ENCODE assay signal across 9 cellular contexts in the genomic region with DNA sequence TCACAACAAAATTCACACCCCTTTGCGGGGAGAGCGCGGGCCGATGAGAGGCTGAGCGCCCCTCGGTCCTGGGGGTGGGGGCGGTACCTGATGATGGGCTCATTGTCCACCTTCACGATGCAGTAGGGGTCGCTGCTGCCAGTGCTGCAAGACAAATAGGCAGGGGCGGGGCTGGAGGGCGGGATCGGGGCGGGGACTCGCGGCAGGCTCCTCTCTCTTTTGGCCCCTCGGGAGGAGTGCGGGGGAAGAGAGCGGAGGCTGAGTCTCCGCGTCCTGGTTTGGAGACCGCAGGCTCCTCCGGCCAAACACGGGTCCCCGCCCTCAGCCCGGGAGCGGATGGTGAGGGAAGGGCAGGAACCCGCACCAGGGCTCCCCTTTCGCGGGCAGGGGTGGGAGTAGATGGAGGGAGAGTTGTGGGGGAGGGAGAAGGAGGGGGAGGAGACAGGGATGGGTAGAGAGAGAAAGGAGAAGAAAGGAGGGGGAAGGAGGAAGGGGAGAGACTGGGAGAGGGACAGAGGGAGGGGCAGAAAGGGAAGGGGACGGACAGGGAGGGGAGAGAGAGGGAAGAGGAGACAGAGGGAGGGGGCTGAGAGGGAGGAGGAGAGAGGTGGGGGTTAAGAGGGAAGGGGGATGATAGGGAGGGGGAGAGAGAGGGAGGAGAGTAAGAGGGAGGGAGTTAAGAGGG. TPM values are rescaled to one million over a fixed set of nuclear protein-coding genes. Genes with fewer than 3 reads are reported as not detected.
DNase-seq lines count a peak whose midpoint lies in the region; ATAC-seq, FAIRE-seq and TF ChIP-seq lines count a peak whose summit lies in the region.
"Not testable (repeated sequence)": the region's sequence is repeated elsewhere in the genome, so short reads cannot be mapped to it uniquely, and the experiment has no call there.
"Had no signal": no experiment of that assay in that cellular context is flagged by ENCODE, and none has a peak within 500 bp of the region (broad histone marks: within the 10 kb centered on the region; RNA-seq: fewer than 3 reads in every experiment).

No MANE protein-coding gene starts in this region.

- H3F3A ChIP-seq in GM23338 (replicated peaks; ENCODE audit: low read depth): not testable (repeated sequence)

- CTCF ChIA-PET in GM12878 (lab: Yijun Ruan, JAX): not testable (repeated sequence)

- TF ChIP-seq RAD21 in GM12878 (IDR thresholded peaks at IDR 0.05; ENCODE audit: insufficient read depth, low read depth, low read length): not testable (repeated sequence)

- not testable (repeated sequence) for H3K36me3 ChIP-seq in GM23338 (ENCODE audit: insufficient read depth); OCI-LY3 (replicated peaks; ENCODE audit: low read depth, low read length); GM12878 (ENCODE audit: control insufficient read depth in 2 of 2, insufficient read depth in 2 of 2, low read length in 1 of 2); right lobe of liver

- H3K9me2 ChIP-seq in GM23338 (ENCODE audit: insufficient read depth): not testable (repeated sequence)

- H3K27ac ChIP-seq in GM23338 (ENCODE audit: low read depth); GM12878 (ENCODE audit: control insufficient read depth, insufficient read depth); right lobe of liver: not testable (repeated sequence)
- peak overlapping the region; percentile 65; the same call in 1 of the 2 replicates for H3K27ac ChIP-seq in OCI-LY3 (ENCODE audit: low read length)

- RAD21 ChIA-PET in GM12878 (lab: Charles Lee; ENCODE audit: unreplicated experiment): not testable (repeated sequence)

- FAIRE-seq in GM12892 (lab: Jason Lieb, UNC) (peak; percentile 87), GM12878 (lab: Jason Lieb, UNC) (peak; percentile 59)

- not testable (repeated sequence) for H3K36me3 Mint-ChIP-seq in GM23338 (ENCODE audit: low read depth); stimulated activated naive B cell treated with anti-CD40 and anti-IgM and Interleukin-4, amounts not matched to agents 10 μg/mL and 1 μg/mL and 100 μg/mL, for 72 hours

- not testable (repeated sequence) for TF ChIP-seq POLR2A in GM12892 (IDR thresholded peaks at IDR 0.05; ENCODE audit: low read depth, low read length); GM12878 (IDR thresholded peaks at IDR 0.05; ENCODE audit: low read depth, low read length); right lobe of liver (IDR thresholded peaks at IDR 0.05)

- H3K9me3 Mint-ChIP-seq in GM23338; stimulated activated naive B cell treated with anti-CD40 and anti-IgM and Interleukin-4, amounts not matched to agents 10 μg/mL and 1 μg/mL and 100 μg/mL, for 72 hours: not testable (repeated sequence)

- H2AFZ ChIP-seq in GM23338; OCI-LY3 (ENCODE audit: low read depth, low read length); GM12878 (ENCODE audit: control insufficient read depth, low read depth, low read length): not testable (repeated sequence)

- H3K27me3 Mint-ChIP-seq in GM23338 (ENCODE audit: insufficient read depth, low read depth, poor library complexity); stimulated activated naive B cell treated with anti-CD40 and anti-IgM and Interleukin-4, amounts not matched to agents 10 μg/mL and 1 μg/mL and 100 μg/mL, for 72 hours: not testable (repeated sequence)

- not testable (repeated sequence) for TF ChIP-seq CTCF in GM23338 (conservative IDR thresholded peaks at IDR 0.05; ENCODE audit: low read depth in 2 of 2); OCI-LY3 (IDR thresholded peaks at IDR 0.05; ENCODE audit: low read depth, low read length); GM12878 (IDR thresholded peaks at IDR 0.05 in 2 of 3, conservative IDR thresholded peaks at IDR 0.05 in 1 of 3; ENCODE audit: control insufficient read depth in 2 of 3, extremely low read depth in 1 of 3, insufficient read depth in 1 of 3, low read depth in 3 of 3, low read length in 3 of 3); right lobe of liver (IDR thresholded peaks at IDR 0.05)

- not testable (repeated sequence) for H3K4me1 ChIP-seq in GM23338 (ENCODE audit: insufficient read depth); OCI-LY3 (ENCODE audit: low read length); GM12878 (ENCODE audit: control insufficient read depth, insufficient read depth, low read length); right lobe of liver

- not testable (repeated sequence) for TF ChIP-seq EP300 in GM12878 (IDR thresholded peaks at IDR 0.05; ENCODE audit: borderline replicate concordance in 1 of 2, control insufficient read depth in 1 of 2, low read depth in 2 of 2, low read length in 2 of 2)

- not testable (repeated sequence) for H3K27me3 ChIP-seq in GM23338 (ENCODE audit: insufficient read depth); OCI-LY3 (ENCODE audit: low read depth, low read length); GM12878 (replicated peaks in 1 of 2; ENCODE audit: control insufficient read depth in 2 of 2, insufficient read depth in 2 of 2, low read length in 1 of 2); right lobe of liver

- in situ Hi-C loops in GM12878 (cut with MboI): not testable (repeated sequence)

- not testable (repeated sequence) for DNase-seq in GM12892 (ENCODE audit: insufficient read length); GM23338 (ENCODE audit: low spot score); GM12878 (ENCODE audit: low read depth, low spot score); right lobe of liver; stimulated activated naive B cell treated with anti-CD40 and anti-IgM and Interleukin-4, amounts not matched to agents 10 μg/mL and 1 μg/mL and 100 μg/mL, for 72 hours

- not testable (repeated sequence) for H3K4me2 ChIP-seq in GM23338; GM12878 (ENCODE audit: control insufficient read depth, insufficient read depth)
- peak overlapping the region; percentile 62; the same call in 1 of the 2 replicates for H3K4me2 ChIP-seq in OCI-LY3 (ENCODE audit: low read length)

- not testable (repeated sequence) for BruUV-seq in GM12878 (replicated peaks; lab: Mats Ljungman, UMichigan)

- not testable (repeated sequence) for H3K27ac Mint-ChIP-seq in GM23338; stimulated activated naive B cell treated with anti-CD40 and anti-IgM and Interleukin-4, amounts not matched to agents 10 μg/mL and 1 μg/mL and 100 μg/mL, for 72 hours

- SMC1A ChIA-PET in GM12878 (lab: Charles Lee; ENCODE audit: uncharacterized antibody, unreplicated experiment): not testable (repeated sequence)

- H3K9ac ChIP-seq in OCI-LY3 (ENCODE audit: low read length): peak overlapping the region; percentile 64
- not testable (repeated sequence) for H3K9ac ChIP-seq in GM12878 (ENCODE audit: control insufficient read depth, insufficient read depth, low read length)

- POLR2A ChIA-PET in GM12878 (lab: Charles Lee): not testable (repeated sequence)

- not testable (repeated sequence) for H3K4me3 Mint-ChIP-seq in GM23338
- H3K4me3 Mint-ChIP-seq in stimulated activated naive B cell treated with anti-CD40 and anti-IgM and Interleukin-4, amounts not matched to agents 10 μg/mL and 1 μg/mL and 100 μg/mL, for 72 hours: peak overlapping the region in 1 of 2 donors; percentile 75

- not testable (repeated sequence) for H3K4me1 Mint-ChIP-seq in GM23338; stimulated activated naive B cell treated with anti-CD40 and anti-IgM and Interleukin-4, amounts not matched to agents 10 μg/mL and 1 μg/mL and 100 μg/mL, for 72 hours

- WGBS in GM12878 (ENCODE audit: insufficient coverage, insufficient replicate concordance, low lambda C conversion rate, missing lambda C conversion rate): no CpG with 5 or more reads among the region's 30 CpGs
- WGBS in right lobe of liver (ENCODE audit: insufficient coverage, low coverage, low lambda C conversion rate, missing lambda C conversion rate): no CpG with 5 or more reads among the region's 30 CpGs

- not testable (repeated sequence) for H4K20me1 ChIP-seq in GM23338 (replicated peaks; ENCODE audit: insufficient read depth); OCI-LY3 (ENCODE audit: insufficient read depth, low read length); GM12878 (ENCODE audit: control insufficient read depth, insufficient read depth)

- intact Hi-C loops in GM12878 (cut with micrococcal nuclease; ENCODE audit: unreplicated experiment); right lobe of liver (cut with DNase I): not testable (repeated sequence)

- H3K4me3 ChIP-seq in GM23338, GM12878, right lobe of liver: not testable (repeated sequence)
- peak overlapping the region; percentile 72 for H3K4me3 ChIP-seq in OCI-LY3 (ENCODE audit: low read length)

- ATAC-seq in GM19438 (IDR thresholded peaks at IDR 0.05; ENCODE audit: low read depth, unreplicated experiment) (peak; percentile 32), GM23338 (peak; percentile 74), HG03103 (IDR thresholded peaks at IDR 0.05; ENCODE audit: low read depth, unreplicated experiment) (peak; percentile 43), GM12878 (peak; percentile 64), right lobe of liver (peak; percentile 36 to 51 (median 44))
- peak; percentile 45 to 61 for ATAC-seq in stimulated activated naive B cell treated with anti-CD40 and anti-IgM and Interleukin-4, amounts not matched to agents 10 μg/mL and 1 μg/mL and 100 μg/mL, for 72 hours (replicated peaks)

- H3K9me3 ChIP-seq in OCI-LY3 (ENCODE audit: insufficient read depth, low read length); GM12878 (replicated peaks; ENCODE audit: control insufficient read depth, insufficient read depth, low read length); right lobe of liver: not testable (repeated sequence)

- H3K79me2 ChIP-seq in GM23338 (replicated peaks; ENCODE audit: insufficient read depth); OCI-LY3 (ENCODE audit: low read length); GM12878 (ENCODE audit: control insufficient read depth, insufficient read depth, low read length): not testable (repeated sequence)

RNA-seq across cellular contexts. Expression of a gene that starts 5.6 kb away (rescaled TPM):
- 12.0 TPM for polyA plus RNA-seq in GM12892 (2012; ENCODE audit: missing spikeins)
- 1.5 and 4.2 TPM in 2 replicates for total RNA-seq in GM23338 (2014; rRNA removed; shearing (Covaris generic))
- 0.99 and 1.1 TPM in 2 replicates for polyA plus RNA-seq in GM23338 (2016; fragmentation: Nextera tagmentation; extraction: Ambion mirVana)
- total RNA-seq in GM12878 (2013; cell fraction: nucleolus; rRNA removed): 39.4 and 41.8 TPM in 2 replicates
- 8.1 and 12.1 TPM in 2 replicates for total RNA-seq in GM12878 (2014; rRNA removed)
- 5.4 and 5.8 TPM in 2 replicates for total RNA-seq in GM12878 (2014; rRNA removed; fragmentation: Illumina TruSeq; extraction: Trizol)
- total RNA-seq in GM12878 (2021): 12.7 and 14.8 TPM in 2 replicates
- 2.2 TPM for polyA plus RNA-seq in GM12878 (2011; ENCODE audit: low read depth)
- polyA plus RNA-seq in GM12878 (2011; rRNA removed): 2.7 and 5.2 TPM in 2 replicates
- 7.3 and 9.4 TPM in 2 replicates for polyA plus RNA-seq in GM12878 (2011; cell fraction: cytosol; rRNA removed)
- polyA plus RNA-seq in GM12878 (2011; cell fraction: nucleus; rRNA removed): 33.0 and 37.5 TPM in 2 replicates
- polyA plus RNA-seq in GM12878 (2012): 12.7 and 17.1 TPM in 2 replicates
- 0.73 and 6.2 TPM in 2 replicates for polyA plus RNA-seq in GM12878 (2014; fragmentation: Illumina TruSeq; extraction: Trizol)
- under 1 TPM; 0.10 to 0.31 TPM for polyA plus RNA-seq in GM12878 (2014; fragmentation: Nextera tagmentation; extraction: Ambion mirVana)
- 16.4 and 18.8 TPM in 2 replicates for polyA plus RNA-seq in GM12878 (2014; rRNA removed)
- polyA plus RNA-seq in GM12878 (2016; fragmentation: Nextera tagmentation; extraction: Ambion mirVana): 1 to 10 TPM; 6.5 TPM
- 7.0 and 7.8 TPM in 2 replicates for polyA minus RNA-seq in GM12878 (2011; rRNA and poly(A)+ RNA removed)
- 2.7 and 3.3 TPM in 2 replicates for polyA minus RNA-seq in GM12878 (2011; cell fraction: cytosol; rRNA and poly(A)+ RNA removed)
- polyA minus RNA-seq in GM12878 (2011; cell fraction: nucleus; rRNA and poly(A)+ RNA removed): 7.0 and 10.6 TPM in 2 replicates
- total RNA-seq in right lobe of liver: 1 to 10 TPM; 1.1 to 3.4 (median 2.7) TPM

RNA-seq across cellular contexts. Expression of a gene that starts 31.5 kb away (rescaled TPM):
- 11.2 TPM for polyA plus RNA-seq in GM12892 (2012; ENCODE audit: missing spikeins)
- 1.5 TPM in 1 of 2 replicates, not detected in the other for total RNA-seq in GM23338 (2014; rRNA removed; shearing (Covaris generic))
- polyA plus RNA-seq in GM23338 (2016; fragmentation: Nextera tagmentation; extraction: Ambion mirVana): 0.87 and 0.99 TPM in 2 replicates
- 52.2 and 56.3 TPM in 2 replicates for total RNA-seq in GM12878 (2013; cell fraction: nucleolus; rRNA removed)
- 6.2 and 9.9 TPM in 2 replicates for total RNA-seq in GM12878 (2014; rRNA removed)
- 7.1 and 8.2 TPM in 2 replicates for total RNA-seq in GM12878 (2014; rRNA removed; fragmentation: Illumina TruSeq; extraction: Trizol)
- 11.8 and 16.2 TPM in 2 replicates for total RNA-seq in GM12878 (2021)
- polyA plus RNA-seq in GM12878 (2011; ENCODE audit: low read depth): 6.2 TPM
- polyA plus RNA-seq in GM12878 (2011; rRNA removed): 3.3 and 7.6 TPM in 2 replicates
- polyA plus RNA-seq in GM12878 (2011; cell fraction: cytosol; rRNA removed): 6.8 and 16.3 TPM in 2 replicates
- polyA plus RNA-seq in GM12878 (2011; cell fraction: nucleus; rRNA removed): 93.5 and 120 TPM in 2 replicates
- 7.1 and 13.0 TPM in 2 replicates for polyA plus RNA-seq in GM12878 (2012)
- polyA plus RNA-seq in GM12878 (2014; fragmentation: Illumina TruSeq; extraction: Trizol): 0.51 and 6.1 TPM in 2 replicates
- under 1 TPM in 1 of 2 experiments, not detected in 1; 0.18 TPM for polyA plus RNA-seq in GM12878 (2014; fragmentation: Nextera tagmentation; extraction: Ambion mirVana)
- polyA plus RNA-seq in GM12878 (2014; rRNA removed): 25.7 and 30.1 TPM in 2 replicates
- 10 to 100 TPM; 10.4 to 10.7 TPM for polyA plus RNA-seq in GM12878 (2016; fragmentation: Nextera tagmentation; extraction: Ambion mirVana)
- polyA minus RNA-seq in GM12878 (2011; rRNA and poly(A)+ RNA removed): 4.8 and 7.4 TPM in 2 replicates
- 2.1 and 2.7 TPM in 2 replicates for polyA minus RNA-seq in GM12878 (2011; cell fraction: cytosol; rRNA and poly(A)+ RNA removed)
- 4.7 and 6.9 TPM in 2 replicates for polyA minus RNA-seq in GM12878 (2011; cell fraction: nucleus; rRNA and poly(A)+ RNA removed)
- 10 to 100 TPM in 2 of 6 experiments, 1 to 10 TPM in 2, under 1 TPM in 1, not detected in 1; 0.43 to 10.8 (median 7.9) TPM for total RNA-seq in right lobe of liver

RNA-seq across cellular contexts. Expression of a gene that starts 33.3 kb away (rescaled TPM):
- 60.1 TPM for polyA plus RNA-seq in GM12892 (2012; ENCODE audit: missing spikeins)
- total RNA-seq in GM23338 (2014; rRNA removed; shearing (Covaris generic)): 32.2 and 39.0 TPM in 2 replicates
- polyA plus RNA-seq in GM23338 (2016; fragmentation: Nextera tagmentation; extraction: Ambion mirVana) (167 and 190 TPM in 2 replicates), GM12878 (2011; rRNA removed) (39.8 and 76.8 TPM in 2 replicates), GM12878 (2014; fragmentation: Illumina TruSeq; extraction: Trizol) (83.8 and 119 TPM in 2 replicates), GM12878 (2014; fragmentation: Nextera tagmentation; extraction: Ambion mirVana) (10 to 100 TPM; 16.4 to 43.4 TPM), GM12878 (2014; rRNA removed) (99.6 and 105 TPM in 2 replicates), GM12878 (2016; fragmentation: Nextera tagmentation; extraction: Ambion mirVana) (100 to 1,000 TPM; 110 to 116 TPM)
- 18.6 and 25.8 TPM in 2 replicates for total RNA-seq in GM12878 (2013; cell fraction: nucleolus; rRNA removed)
- total RNA-seq in GM12878 (2014; rRNA removed) (66.3 and 73.5 TPM in 2 replicates), GM12878 (2014; rRNA removed; fragmentation: Illumina TruSeq; extraction: Trizol) (73.8 and 78.0 TPM in 2 replicates), GM12878 (2021) (47.8 and 49.2 TPM in 2 replicates), right lobe of liver (10 to 100 TPM; 18.8 to 27.1 (median 20.3) TPM)
- polyA plus RNA-seq in GM12878 (2011; ENCODE audit: low read depth): 14.7 TPM
- polyA plus RNA-seq in GM12878 (2011; cell fraction: cytosol; rRNA removed): 90.1 and 134 TPM in 2 replicates
- polyA plus RNA-seq in GM12878 (2011; cell fraction: nucleus; rRNA removed): 55.3 and 57.1 TPM in 2 replicates
- polyA plus RNA-seq in GM12878 (2012): 68.0 and 85.8 TPM in 2 replicates
- polyA minus RNA-seq in GM12878 (2011; rRNA and poly(A)+ RNA removed): 16.8 and 42.1 TPM in 2 replicates
- 11.5 and 15.6 TPM in 2 replicates for polyA minus RNA-seq in GM12878 (2011; cell fraction: cytosol; rRNA and poly(A)+ RNA removed)
- polyA minus RNA-seq in GM12878 (2011; cell fraction: nucleus; rRNA and poly(A)+ RNA removed): 67.7 and 94.0 TPM in 2 replicates

RNA-seq across cellular contexts. Expression of a gene that starts 39.0 kb away (rescaled TPM):
- 4.9 TPM for polyA plus RNA-seq in GM12892 (2012; ENCODE audit: missing spikeins)
- total RNA-seq in GM23338 (2014; rRNA removed; shearing (Covaris generic)): not detected in 2 replicates
- polyA plus RNA-seq in GM23338 (2016; fragmentation: Nextera tagmentation; extraction: Ambion mirVana): 0.79 and 1.0 TPM in 2 replicates
- not detected in 2 replicates for total RNA-seq in GM12878 (2013; cell fraction: nucleolus; rRNA removed)
- total RNA-seq in GM12878 (2014; rRNA removed): not detected in 2 replicates
- not detected in 2 replicates for total RNA-seq in GM12878 (2014; rRNA removed; fragmentation: Illumina TruSeq; extraction: Trizol)
- not detected in 2 replicates for total RNA-seq in GM12878 (2021)
- not detected for polyA plus RNA-seq in GM12878 (2011; ENCODE audit: low read depth)
- not detected in 2 replicates for polyA plus RNA-seq in GM12878 (2011; rRNA removed)
- polyA plus RNA-seq in GM12878 (2011; cell fraction: cytosol; rRNA removed): not detected in 2 replicates
- 0.07 TPM in 1 of 2 replicates, not detected in the other for polyA plus RNA-seq in GM12878 (2011; cell fraction: nucleus; rRNA removed)
- polyA plus RNA-seq in GM12878 (2012): 0.53 and 1.2 TPM in 2 replicates
- polyA plus RNA-seq in GM12878 (2014; fragmentation: Illumina TruSeq; extraction: Trizol): not detected in 2 replicates
- polyA plus RNA-seq in GM12878 (2014; fragmentation: Nextera tagmentation; extraction: Ambion mirVana): under 1 TPM; 0.16 to 0.19 TPM
- polyA plus RNA-seq in GM12878 (2014; rRNA removed): not detected in 2 replicates
- polyA plus RNA-seq in GM12878 (2016; fragmentation: Nextera tagmentation; extraction: Ambion mirVana): 1 to 10 TPM; 4.4 to 6.4 TPM
- polyA minus RNA-seq in GM12878 (2011; rRNA and poly(A)+ RNA removed): not detected in 2 replicates
- polyA minus RNA-seq in GM12878 (2011; cell fraction: cytosol; rRNA and poly(A)+ RNA removed): not detected in 2 replicates
- not detected in 2 replicates for polyA minus RNA-seq in GM12878 (2011; cell fraction: nucleus; rRNA and poly(A)+ RNA removed)
- total RNA-seq in right lobe of liver: under 1 TPM in 2 of 6 experiments, not detected in 4; 0.13 to 0.30 TPM
- total RNA-seq: M059J had no signal

RNA-seq across cellular contexts. Expression of a gene that starts 47.2 kb away (rescaled TPM):
- polyA plus RNA-seq in GM12892 (2012; ENCODE audit: missing spikeins): 7.2 TPM
- total RNA-seq in GM23338 (2014; rRNA removed; shearing (Covaris generic)): 43.3 and 55.2 TPM in 2 replicates
- 24.0 and 28.1 TPM in 2 replicates for polyA plus RNA-seq in GM23338 (2016; fragmentation: Nextera tagmentation; extraction: Ambion mirVana)
- 14.5 and 20.6 TPM in 2 replicates for total RNA-seq in GM12878 (2013; cell fraction: nucleolus; rRNA removed)
- total RNA-seq in GM12878 (2014; rRNA removed): 22.1 and 26.3 TPM in 2 replicates
- total RNA-seq in GM12878 (2014; rRNA removed; fragmentation: Illumina TruSeq; extraction: Trizol): 21.5 and 26.0 TPM in 2 replicates
- 52.3 and 53.3 TPM in 2 replicates for total RNA-seq in GM12878 (2021)
- polyA plus RNA-seq in GM12878 (2011; ENCODE audit: low read depth): 7.6 TPM
- 10.3 and 22.4 TPM in 2 replicates for polyA plus RNA-seq in GM12878 (2011; rRNA removed)
- polyA plus RNA-seq in GM12878 (2011; cell fraction: cytosol; rRNA removed): 31.1 and 46.1 TPM in 2 replicates
- 48.4 and 79.5 TPM in 2 replicates for polyA plus RNA-seq in GM12878 (2011; cell fraction: nucleus; rRNA removed)
- polyA plus RNA-seq in GM12878 (2012): 14.6 and 16.7 TPM in 2 replicates
- 6.1 and 18.2 TPM in 2 replicates for polyA plus RNA-seq in GM12878 (2014; fragmentation: Illumina TruSeq; extraction: Trizol)
- 1 to 10 TPM in 1 of 2 experiments, under 1 TPM in 1; 0.40 to 2.0 TPM for polyA plus RNA-seq in GM12878 (2014; fragmentation: Nextera tagmentation; extraction: Ambion mirVana)
- polyA plus RNA-seq in GM12878 (2014; rRNA removed): 64.4 and 72.4 TPM in 2 replicates
- 10 to 100 TPM; 54.8 to 57.1 TPM for polyA plus RNA-seq in GM12878 (2016; fragmentation: Nextera tagmentation; extraction: Ambion mirVana)
- 18.4 and 27.2 TPM in 2 replicates for polyA minus RNA-seq in GM12878 (2011; rRNA and poly(A)+ RNA removed)
- 13.2 and 19.0 TPM in 2 replicates for polyA minus RNA-seq in GM12878 (2011; cell fraction: cytosol; rRNA and poly(A)+ RNA removed)
- polyA minus RNA-seq in GM12878 (2011; cell fraction: nucleus; rRNA and poly(A)+ RNA removed): 14.1 and 29.3 TPM in 2 replicates
- 10 to 100 TPM in 4 of 6 experiments, 1 to 10 TPM in 2; 8.3 to 15.5 (median 12.9) TPM for total RNA-seq in right lobe of liver
